2 cellular contexts compared by ENCODE assay signal in the genomic region with DNA sequence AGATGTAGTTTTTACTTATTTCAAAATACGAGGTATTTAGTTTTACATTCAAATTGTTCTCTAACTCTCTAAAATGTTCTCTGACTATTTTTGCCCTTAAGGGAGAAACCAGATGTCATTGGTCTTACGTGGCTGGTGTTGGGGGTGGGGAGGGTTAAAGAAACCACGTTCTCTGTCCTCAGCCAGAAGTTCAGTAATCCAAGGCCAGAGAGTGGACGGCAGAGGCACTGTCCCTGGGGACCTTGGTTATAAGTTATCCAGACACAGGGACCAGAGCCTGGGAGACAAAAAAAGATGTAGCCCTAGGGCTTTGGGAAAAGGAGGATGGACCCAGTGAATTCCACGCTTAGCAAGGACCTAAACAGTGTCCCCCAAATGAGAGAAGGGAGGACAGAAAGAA.
TF ChIP-seq lines count a peak whose summit lies in the region.

No MANE protein-coding gene starts in this region.

TF ChIP-seq in K562, 482 proteins besides CTCF, POLR2A, EP300 and RAD21:
- no peak for TF ChIP-seq SUPT5H (IDR thresholded peaks at IDR 0.05)
- no peak for TF ChIP-seq ZNF311 (CRISPR knock-in tag; IDR thresholded peaks at IDR 0.05)
- TF ChIP-seq FOXJ2 (tag; IDR thresholded peaks at IDR 0.05): no peak
- TF ChIP-seq CBX1 (IDR thresholded peaks at IDR 0.05; ENCODE audit: low read depth): no peak
- no peak for TF ChIP-seq TCFL5 (CRISPR knock-in tag; conservative IDR thresholded peaks at IDR 0.05)
- TF ChIP-seq ZNF740 (CRISPR knock-in tag; IDR thresholded peaks at IDR 0.05): no peak
- TF ChIP-seq ZNF740 (tag; IDR thresholded peaks at IDR 0.05): no peak
TF ChIP-seq in K562: peak in this region for 0.

TF ChIP-seq in WTC11, 78 proteins besides CTCF, POLR2A, EP300 and RAD21:
- TF ChIP-seq, protein P1, sequence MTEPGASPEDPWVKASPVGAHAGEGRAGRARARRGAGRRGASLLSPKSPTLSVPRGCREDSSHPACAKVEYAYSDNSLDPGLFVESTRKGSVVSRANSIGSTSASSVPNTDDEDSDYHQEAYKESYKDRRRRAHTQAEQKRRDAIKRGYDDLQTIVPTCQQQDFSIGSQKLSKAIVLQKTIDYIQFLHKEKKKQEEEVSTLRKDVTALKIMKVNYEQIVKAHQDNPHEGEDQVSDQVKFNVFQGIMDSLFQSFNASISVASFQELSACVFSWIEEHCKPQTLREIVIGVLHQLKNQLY (CRISPR knock-in tag; IDR thresholded peaks at IDR 0.05): no peak
- TF ChIP-seq, protein P2, sequence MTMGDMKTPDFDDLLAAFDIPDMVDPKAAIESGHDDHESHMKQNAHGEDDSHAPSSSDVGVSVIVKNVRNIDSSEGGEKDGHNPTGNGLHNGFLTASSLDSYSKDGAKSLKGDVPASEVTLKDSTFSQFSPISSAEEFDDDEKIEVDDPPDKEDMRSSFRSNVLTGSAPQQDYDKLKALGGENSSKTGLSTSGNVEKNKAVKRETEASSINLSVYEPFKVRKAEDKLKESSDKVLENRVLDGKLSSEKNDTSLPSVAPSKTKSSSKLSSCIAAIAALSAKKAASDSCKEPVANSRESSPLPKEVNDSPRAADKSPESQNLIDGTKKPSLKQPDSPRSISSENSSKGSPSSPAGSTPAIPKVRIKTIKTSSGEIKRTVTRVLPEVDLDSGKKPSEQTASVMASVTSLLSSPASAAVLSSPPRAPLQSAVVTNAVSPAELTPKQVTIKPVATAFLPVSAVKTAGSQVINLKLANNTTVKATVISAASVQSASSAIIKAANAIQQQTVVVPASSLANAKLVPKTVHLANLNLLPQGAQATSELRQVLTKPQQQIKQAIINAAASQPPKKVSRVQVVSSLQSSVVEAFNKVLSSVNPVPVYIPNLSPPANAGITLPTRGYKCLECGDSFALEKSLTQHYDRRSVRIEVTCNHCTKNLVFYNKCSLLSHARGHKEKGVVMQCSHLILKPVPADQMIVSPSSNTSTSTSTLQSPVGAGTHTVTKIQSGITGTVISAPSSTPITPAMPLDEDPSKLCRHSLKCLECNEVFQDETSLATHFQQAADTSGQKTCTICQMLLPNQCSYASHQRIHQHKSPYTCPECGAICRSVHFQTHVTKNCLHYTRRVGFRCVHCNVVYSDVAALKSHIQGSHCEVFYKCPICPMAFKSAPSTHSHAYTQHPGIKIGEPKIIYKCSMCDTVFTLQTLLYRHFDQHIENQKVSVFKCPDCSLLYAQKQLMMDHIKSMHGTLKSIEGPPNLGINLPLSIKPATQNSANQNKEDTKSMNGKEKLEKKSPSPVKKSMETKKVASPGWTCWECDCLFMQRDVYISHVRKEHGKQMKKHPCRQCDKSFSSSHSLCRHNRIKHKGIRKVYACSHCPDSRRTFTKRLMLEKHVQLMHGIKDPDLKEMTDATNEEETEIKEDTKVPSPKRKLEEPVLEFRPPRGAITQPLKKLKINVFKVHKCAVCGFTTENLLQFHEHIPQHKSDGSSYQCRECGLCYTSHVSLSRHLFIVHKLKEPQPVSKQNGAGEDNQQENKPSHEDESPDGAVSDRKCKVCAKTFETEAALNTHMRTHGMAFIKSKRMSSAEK (CRISPR knock-in tag; IDR thresholded peaks at IDR 0.05; ENCODE audit: borderline replicate concordance): no peak
- TF ChIP-seq ZNF512 (CRISPR knock-in tag; IDR thresholded peaks at IDR 0.05; ENCODE audit: borderline replicate concordance): no peak
- no peak for TF ChIP-seq FOXP1 (CRISPR knock-in tag; IDR thresholded peaks at IDR 0.05; ENCODE audit: borderline replicate concordance)
- no peak for TF ChIP-seq NFATC4 (CRISPR knock-in tag; IDR thresholded peaks at IDR 0.05)
- no peak for TF ChIP-seq ZNF396 (CRISPR knock-in tag; IDR thresholded peaks at IDR 0.05; ENCODE audit: borderline replicate concordance)
- no peak for TF ChIP-seq SMAD4 (CRISPR knock-in tag; IDR thresholded peaks at IDR 0.05)
- no peak for TF ChIP-seq CREM (CRISPR knock-in tag; IDR thresholded peaks at IDR 0.05)
- TF ChIP-seq, protein P3, sequence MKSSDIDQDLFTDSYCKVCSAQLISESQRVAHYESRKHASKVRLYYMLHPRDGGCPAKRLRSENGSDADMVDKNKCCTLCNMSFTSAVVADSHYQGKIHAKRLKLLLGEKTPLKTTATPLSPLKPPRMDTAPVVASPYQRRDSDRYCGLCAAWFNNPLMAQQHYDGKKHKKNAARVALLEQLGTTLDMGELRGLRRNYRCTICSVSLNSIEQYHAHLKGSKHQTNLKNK (CRISPR knock-in tag; IDR thresholded peaks at IDR 0.05): no peak
- no peak for TF ChIP-seq ZNF317 (CRISPR knock-in tag; IDR thresholded peaks at IDR 0.05; ENCODE audit: borderline replicate concordance, low read depth)
TF ChIP-seq in WTC11: peak in this region for 0.
